16 cellular contexts compared by ENCODE assay signal in genomic region chr4:52550186-52550585, GRCh38.
DNase-seq lines count a peak whose midpoint lies in the region; ATAC-seq and TF ChIP-seq lines count a peak whose summit lies in the region.
"Had no signal": no experiment of that assay in that cellular context is flagged by ENCODE, and none has a peak within 500 bp of the region (broad histone marks: within the 10 kb centered on the region; RNA-seq: fewer than 3 reads in every experiment).

No MANE protein-coding gene starts in this region.

- WGBS in heart left ventricle, 4 donors, result 39 to 55% (median 47%) methylated on average over 3 of the region's 3 CpGs

- H3K4me3 ChIP-seq in heart left ventricle (peak overlapping the region in 10 of 12 donors; percentile 2 to 53 (median 44)), choroid plexus epithelial cell (ENCODE audit: low read depth, low read length) (no peak overlapping the region)
- H3K4me3 ChIP-seq: GM23248 had no signal

- TF ChIP-seq POLR2A in heart left ventricle (IDR thresholded peaks at IDR 0.05), result no peak

- ATAC-seq in heart left ventricle (peak in 1 of 4 donors; percentile 43), SK-N-SH treated with all-trans-retinoic acid at 6 μM for 48 hours (no peak)

- DNase-seq in heart left ventricle (no peak), cardiac septum (ENCODE audit: low spot score) (no peak), choroid plexus epithelial cell (ENCODE audit: low read depth) (peak; percentile 14), iris pigment epithelial cell (ENCODE audit: low read depth) (peak; percentile 53), renal cortical epithelial cell (ENCODE audit: low read depth) (peak; percentile 41), mucosa of gallbladder (ENCODE audit: low spot score) (no peak), ACHN (no peak)
- DNase-seq: DMS79 treated with DMSO at 0.1 percent for 48 hours, GM23248, NCI-H1092, NCI-H1694, NCI-H446 treated with DMSO at 0.1 percent for 48 hours, NCI-H82, SIG-M5 had no signal

- in situ Hi-C loops in ACHN (cut with HindIII; ENCODE audit: low pct_ligation_motif_present, low pct_unique_long_range_greater_than_20kb, low sequenced_read_pairs), result no loop called here

- TF ChIP-seq CTCF in heart left ventricle (IDR thresholded peaks at IDR 0.05), result no peak
- no peak for TF ChIP-seq CTCF in choroid plexus epithelial cell (conservative IDR thresholded peaks at IDR 0.05; ENCODE audit: low read depth, low read length)

- no peaks in the 10 kb centered on the region for H3K27me3 ChIP-seq in heart left ventricle

- peak overlapping the region in 10 of 12 donors; percentile 31 to 91 (median 72) for H3K27ac ChIP-seq in heart left ventricle
- H3K27ac ChIP-seq: GM23248, KMS-11 had no signal

- H3K9me3 ChIP-seq in heart left ventricle, result no peaks in the 10 kb centered on the region

- H3K4me1 ChIP-seq in heart left ventricle, result peaks cover 0 to 45% (median 18%) of the 10 kb centered on the region in 12 donors

- intact Hi-C loops in heart left ventricle (cut with DNase I), result loop anchor here in 6 of 10 donors (2.0 to 10.0 kb wide), 6 partner anchors 37 to 325 kb away; partner anchors contain the start of genes RASL11B (in 2 of the 6) and USP46 (in 2 of the 6)
- intact Hi-C loops in cardiac septum (cut with DNase I), result loop anchor here (2.0 kb wide), 1 partner anchor 37 kb away; no protein-coding TSS in a partner anchor

- H3K36me3 ChIP-seq in heart left ventricle, result no peaks in the 10 kb centered on the region

TF ChIP-seq in SK-N-SH treated with all-trans-retinoic acid at 6 μM for 48 hours, 23 proteins besides CTCF, POLR2A, EP300 and RAD21:
- no peak for TF ChIP-seq BACH2 (CRISPR knock-in tag; IDR thresholded peaks at IDR 0.05; ENCODE audit: borderline replicate concordance)
- no peak for TF ChIP-seq OSR1 (CRISPR knock-in tag; IDR thresholded peaks at IDR 0.05)
- no peak for TF ChIP-seq ZFP3 (CRISPR knock-in tag; IDR thresholded peaks at IDR 0.05)
- no peak for TF ChIP-seq CREB5 (CRISPR knock-in tag; IDR thresholded peaks at IDR 0.05; ENCODE audit: low read depth)
- TF ChIP-seq SNAI2 (CRISPR knock-in tag; IDR thresholded peaks at IDR 0.05), result no peak
- TF ChIP-seq CSRNP3 (CRISPR knock-in tag; IDR thresholded peaks at IDR 0.05), result no peak
- TF ChIP-seq ZC3H10 (CRISPR knock-in tag; IDR thresholded peaks at IDR 0.05), result no peak
- no peak for TF ChIP-seq PPARA (CRISPR knock-in tag; IDR thresholded peaks at IDR 0.05; ENCODE audit: borderline replicate concordance)
- no peak for TF ChIP-seq CSDC2 (CRISPR knock-in tag; IDR thresholded peaks at IDR 0.05)
- TF ChIP-seq ARNTL (CRISPR knock-in tag; IDR thresholded peaks at IDR 0.05; ENCODE audit: borderline replicate concordance, low read depth), result no peak
- TF ChIP-seq TCF4 (CRISPR knock-in tag; IDR thresholded peaks at IDR 0.05; ENCODE audit: borderline replicate concordance), result no peak
- TF ChIP-seq ISL1 (CRISPR knock-in tag; IDR thresholded peaks at IDR 0.05), result no peak
- TF ChIP-seq RARB (CRISPR knock-in tag; IDR thresholded peaks at IDR 0.05), result no peak
- no peak for TF ChIP-seq POU6F1 (CRISPR knock-in tag; IDR thresholded peaks at IDR 0.05; ENCODE audit: borderline replicate concordance, low read depth)
- TF ChIP-seq GLIS3 (CRISPR knock-in tag; IDR thresholded peaks at IDR 0.05), result no peak
- TF ChIP-seq ESRRG (CRISPR knock-in tag; IDR thresholded peaks at IDR 0.05), result no peak
- TF ChIP-seq ZNF70 (CRISPR knock-in tag; IDR thresholded peaks at IDR 0.05), result no peak

Comparison
In these comparisons a context has a peak if more than half of its experiments do, and no peak if none do; other contexts are left out.
1. DNase-seq: peak in choroid plexus epithelial cell (single experiment), iris pigment epithelial cell (single experiment) and renal cortical epithelial cell (single experiment); none in heart left ventricle (0 of 5), cardiac septum (single experiment), mucosa of gallbladder (single experiment) and ACHN (single experiment).